In genomic region chr6:134178230-134179044, GRCh38 we compare ENCODE assay signal across 1 cellular context.
A peak's percentile ranks its signal among the peaks of the same experiment; 100 is the strongest.
TF ChIP-seq lines count a peak whose summit lies in the region.

No MANE protein-coding gene starts in this region.

TF ChIP-seq in K562, 482 proteins besides CTCF, POLR2A, EP300 and RAD21 (continued from another document and continues in another):
- TF ChIP-seq REST (CRISPR knock-in tag; IDR thresholded peaks at IDR 0.05; ENCODE audit: low read depth) (no peak), PML (IDR thresholded peaks at IDR 0.05; ENCODE audit: low read length) (no peak), CTCFL (IDR thresholded peaks at IDR 0.05; ENCODE audit: borderline replicate concordance, insufficient read depth, low read depth, low read length, poor library complexity, severe bottlenecking) (no peak), MIER1 (IDR thresholded peaks at IDR 0.05; ENCODE audit: low read depth) (no peak), CHAMP1 (IDR thresholded peaks at IDR 0.05) (peak; percentile 70; the same call in 1 of the 2 replicates), HMGN3 (IDR thresholded peaks at IDR 0.05; ENCODE audit: borderline replicate concordance, extremely low read depth, insufficient read length, low read depth, low read length) (no peak), ZNF592 (IDR thresholded peaks at IDR 0.05) (no peak), RBM17 (IDR thresholded peaks at IDR 0.05; ENCODE audit: borderline replicate concordance, low read depth, low read length) (no peak), ATF1 (CRISPR knock-in tag; IDR thresholded peaks at IDR 0.05) (no peak), ATF1 (tag; IDR thresholded peaks at IDR 0.05) (peak; percentile 30; the same call in 1 of the 2 replicates), TCF3 (CRISPR knock-in tag; IDR thresholded peaks at IDR 0.05) (no peak), ZNF217 (CRISPR knock-in tag; IDR thresholded peaks at IDR 0.05) (no peak), KDM5B (IDR thresholded peaks at IDR 0.05; ENCODE audit: insufficient replicate concordance, low read depth, low read length) (no peak), TEAD2 (tag; IDR thresholded peaks at IDR 0.05) (peak; percentile 18; the same call in 1 of the 2 replicates), DEAF1 (CRISPR knock-in tag; IDR thresholded peaks at IDR 0.05) (peak; percentile 57; the same call in 1 of the 2 replicates), PRDM10 (IDR thresholded peaks at IDR 0.05; ENCODE audit: partially characterized antibody) (peak; percentile 57), HSF4 (CRISPR knock-in tag; IDR thresholded peaks at IDR 0.05; ENCODE audit: borderline replicate concordance) (no peak), CXXC5 (CRISPR knock-in tag; IDR thresholded peaks at IDR 0.05) (peak; percentile 56), NCOA6 (IDR thresholded peaks at IDR 0.05) (no peak), ZBTB7A (IDR thresholded peaks at IDR 0.05; ENCODE audit: borderline replicate concordance, control insufficient read depth, low read depth, low read length) (no peak), E4F1 (CRISPR knock-in tag; IDR thresholded peaks at IDR 0.05; ENCODE audit: borderline replicate concordance) (no peak), ZSCAN29 (IDR thresholded peaks at IDR 0.05) (peak; percentile 86), STAT6 (CRISPR knock-in tag; IDR thresholded peaks at IDR 0.05) (no peak), U2AF1 (optimal IDR thresholded peaks at IDR 0.05; ENCODE audit: low read depth, low read length) (no peak), SMC3 (conservative IDR thresholded peaks at IDR 0.05; ENCODE audit: insufficient read depth, low read depth, low read length) (peak; percentile 54), SRSF1 (IDR thresholded peaks at IDR 0.05; ENCODE audit: low read depth, low read length) (no peak), MXI1 (IDR thresholded peaks at IDR 0.05; ENCODE audit: low read depth, low read length) (no peak)
